29 cellular contexts compared by ENCODE assay signal in genomic region chr3:127459891-127460290, GRCh38.
"Had no signal": no experiment of that assay in that cellular context is flagged by ENCODE, and none has a peak within 500 bp of the region (broad histone marks: within the 10 kb centered on the region; RNA-seq: fewer than 3 reads in every experiment).

No MANE protein-coding gene starts in this region.

- H3K9me3 ChIP-seq: esophagus squamous epithelium, mucosa of descending colon, neutrophil, prostate gland, right atrium auricular region, testis, tibial artery had no signal

- ATAC-seq: effector memory CD8-positive, alpha-beta T cell; left lobe of liver; mucosa of descending colon; sciatic nerve; stimulated activated memory B cell treated with anti-CD40 and anti-IgM and Interleukin-4, amounts not matched to agents 10 μg/mL and 1 μg/mL and 100 μg/mL, for 72 hours; stimulated activated naive CD8-positive, alpha-beta T cell treated with anti-CD3 and anti-CD28 coated beads, Interleukin-15, Interleukin-2, amounts not matched to agents 100 U/mL and 50 U/mL, for 24 hours had no signal

- H2AFZ ChIP-seq: parathyroid adenoma had no signal

- H3K4me3 Mint-ChIP-seq: effector memory CD8-positive, alpha-beta T cell; immature natural killer cell; mesothelial cell of epicardium; naive B cell; nephron progenitor cell; stimulated activated memory B cell treated with anti-CD40 and anti-IgM and Interleukin-4, amounts not matched to agents 10 μg/mL and 1 μg/mL and 100 μg/mL, for 72 hours; type B pancreatic cell had no signal

- H3K9ac ChIP-seq: parathyroid adenoma had no signal

- H3K36me3 ChIP-seq: esophagus squamous epithelium, neutrophil, prostate gland, right atrium auricular region, tibial artery had no signal

- H3K27me3 ChIP-seq: testis had no signal

- H3K4me3 ChIP-seq: esophagus squamous epithelium, mucosa of descending colon, prostate gland, right atrium auricular region, smooth muscle cell, testis, tibial artery had no signal

- H3K4me1 ChIP-seq: parathyroid adenoma had no signal

- H3K27ac ChIP-seq: esophagus squamous epithelium, neutrophil, parathyroid adenoma, prostate gland, right atrium auricular region, testis, tibial artery had no signal

- DNase-seq: cortex of kidney; effector memory CD8-positive, alpha-beta T cell; erythroblast; esophagus squamous epithelium; foreskin melanocyte; hypothalamus; immature natural killer cell; islet precursor cell; mesenchymal stem cell; mucosa of descending colon; naive B cell; nephron progenitor cell; stimulated activated CD4-positive, alpha-beta T cell treated with anti-CD3 and anti-CD28 coated beads, Interleukin-2, amount 100 ng/mL, for 24 hours; stimulated activated CD4-positive, alpha-beta T cell treated with anti-CD3 and anti-CD28 coated beads, Interleukin-4, amount 100 ng/mL, for 24 hours; stimulated activated naive CD8-positive, alpha-beta T cell treated with anti-CD3 and anti-CD28 coated beads, Interleukin-15, Interleukin-2, amounts not matched to agents 100 U/mL and 50 U/mL, for 24 hours; substantia nigra; testis; tibial artery had no signal

- H3K27ac Mint-ChIP-seq: effector memory CD8-positive, alpha-beta T cell; immature natural killer cell; mesothelial cell of epicardium; naive B cell; nephron progenitor cell; stimulated activated memory B cell treated with anti-CD40 and anti-IgM and Interleukin-4, amounts not matched to agents 10 μg/mL and 1 μg/mL and 100 μg/mL, for 72 hours; type B pancreatic cell had no signal

- H3K9me3 Mint-ChIP-seq: mesothelial cell of epicardium; stimulated activated memory B cell treated with anti-CD40 and anti-IgM and Interleukin-4, amounts not matched to agents 10 μg/mL and 1 μg/mL and 100 μg/mL, for 72 hours; type B pancreatic cell had no signal

- H3K4me2 ChIP-seq: smooth muscle cell had no signal

- H3K36me3 Mint-ChIP-seq: mesothelial cell of epicardium; naive B cell; stimulated activated memory B cell treated with anti-CD40 and anti-IgM and Interleukin-4, amounts not matched to agents 10 μg/mL and 1 μg/mL and 100 μg/mL, for 72 hours; type B pancreatic cell had no signal

- H3K79me2 ChIP-seq: parathyroid adenoma had no signal

- FAIRE-seq: endometrium had no signal
